In genomic region chr7:67673861-67674260, GRCh38 we compare ENCODE assay signal across 18 cellular contexts.
DNase-seq lines count a peak whose midpoint lies in the region; ATAC-seq, FAIRE-seq and TF ChIP-seq lines count a peak whose summit lies in the region.
"Had no signal": no experiment of that assay in that cellular context is flagged by ENCODE, and none has a peak within 500 bp of the region (broad histone marks: within the 10 kb centered on the region; RNA-seq: fewer than 3 reads in every experiment).

No MANE protein-coding gene starts in this region.

- no peak overlapping the region for H3K4me2 ChIP-seq in HepG2 (ENCODE audit: low read depth, low read length)
- H3K4me2 ChIP-seq in K562 (ENCODE audit: insufficient read depth, low read length): no peak overlapping the region
- H3K4me2 ChIP-seq: BLaER1 had no signal

- ATAC-seq in HepG2 (no peak), right lobe of liver (no peak), K562 (no peak), GM18861 (IDR thresholded peaks at IDR 0.05; ENCODE audit: unreplicated experiment) (no peak)

- intact Hi-C loops in HepG2 (cut with micrococcal nuclease; ENCODE audit: unreplicated experiment): no loop called here
- intact Hi-C loops in right lobe of liver (cut with DNase I): no loop called here
- intact Hi-C loops in K562 (cut with micrococcal nuclease): no loop called here

- H3K79me2 ChIP-seq in HepG2 (ENCODE audit: insufficient read depth, low read length) (no peaks in the 10 kb centered on the region), K562 (ENCODE audit: control insufficient read depth, insufficient read depth, low read length) (no peaks in the 10 kb centered on the region)

- TF ChIP-seq RAD21 in HepG2 (CRISPR knock-in tag; IDR thresholded peaks at IDR 0.05) (no peak), K562 (CRISPR knock-in tag; conservative IDR thresholded peaks at IDR 0.05 in 1 of 2, IDR thresholded peaks at IDR 0.05 in 1 of 2) (no peak)

- DNase-seq in HepG2 (ENCODE audit: low spot score) (no peak), right lobe of liver (no peak), K562 (ENCODE audit: extremely low read depth in 1 of 4, low spot score in 3 of 4) (no peak)
- no peak for DNase-seq in activated CD4-positive, alpha-beta T cell treated with anti-CD3 and anti-CD28 coated beads for 1 hour
- DNase-seq: ACHN; BE2C; C1 segment of cervical spinal cord; CD4-positive, alpha-beta memory T cell; CD4-positive, CD25-positive, alpha-beta regulatory T cell; CD8-positive, alpha-beta memory T cell; COR-L47; DMS79 treated with DMSO at 0.1 percent for 48 hours; GF-D8 had no signal

- TF ChIP-seq EP300 in HepG2 (IDR thresholded peaks at IDR 0.05; ENCODE audit: low read depth in 2 of 2, low read length in 2 of 2): no peak
- TF ChIP-seq EP300 in HepG2 (CRISPR knock-in tag; IDR thresholded peaks at IDR 0.05; ENCODE audit: borderline replicate concordance): no peak
- no peak for TF ChIP-seq EP300 in K562 (IDR thresholded peaks at IDR 0.05; ENCODE audit: low read length)

- no peak for TF ChIP-seq CTCF in HepG2 (CRISPR knock-in tag; IDR thresholded peaks at IDR 0.05)
- TF ChIP-seq CTCF in right lobe of liver (IDR thresholded peaks at IDR 0.05): no peak
- TF ChIP-seq CTCF in K562 (IDR thresholded peaks at IDR 0.05 in 2 of 3, conservative IDR thresholded peaks at IDR 0.05 in 1 of 3; ENCODE audit: insufficient read depth in 2 of 3, low read depth in 1 of 3, low read length in 3 of 3): no peak

- BruUV-seq in HepG2 (replicated peaks; lab: Mats Ljungman, UMichigan) (no TSS peak), K562 (replicated peaks; lab: Mats Ljungman, UMichigan) (no TSS peak)

- H3K4me1 ChIP-seq in HepG2 (ENCODE audit: insufficient read depth, low read length) (no peaks in the 10 kb centered on the region), right lobe of liver (no peaks in the 10 kb centered on the region), K562 (replicated peaks in 1 of 2; ENCODE audit: control insufficient read depth in 2 of 2, insufficient read depth in 2 of 2, low read length in 2 of 2) (no peaks in the 10 kb centered on the region)
- H3K4me1 ChIP-seq: BE2C, BLaER1 had no signal

- in situ Hi-C loops in HepG2 (cut with HindIII; ENCODE audit: extremely low pct_ligation_motif_present, low pct_unique_long_range_greater_than_20kb): no loop called here
- in situ Hi-C loops in K562 (cut with MboI): no loop called here

- TF ChIP-seq POLR2A in HepG2 (IDR thresholded peaks at IDR 0.05; ENCODE audit: insufficient read depth in 1 of 2, low read depth in 2 of 2, low read length in 2 of 2) (no peak), right lobe of liver (IDR thresholded peaks at IDR 0.05) (no peak), K562 (conservative IDR thresholded peaks at IDR 0.05) (no peak)

- FAIRE-seq in HepG2 (lab: Jason Lieb, UNC) (no peak), K562 (lab: Jason Lieb, UNC) (no peak)
- FAIRE-seq: G401.6, GM12891 had no signal

- H3K9me3 ChIP-seq in HepG2 (ENCODE audit: low read length) (peaks cover 25% of the 10 kb centered on the region), right lobe of liver (no peaks in the 10 kb centered on the region), K562 (replicated peaks; ENCODE audit: control insufficient read depth, insufficient read depth, low read depth, low read length) (no peaks in the 10 kb centered on the region)
- H3K9me3 ChIP-seq: BE2C had no signal

- H3K9ac ChIP-seq in HepG2 (ENCODE audit: insufficient read depth, low read depth, low read length): no peak overlapping the region
- no peak overlapping the region for H3K9ac ChIP-seq in K562 (ENCODE audit: insufficient read depth in 1 of 2, low read depth in 2 of 2, low read length in 2 of 2)
- H3K9ac ChIP-seq: BLaER1 had no signal

- H3K36me3 ChIP-seq in HepG2 (replicated peaks in 1 of 2; ENCODE audit: control insufficient read depth in 1 of 2, insufficient read depth in 2 of 2, low read length in 2 of 2) (no peaks in the 10 kb centered on the region), right lobe of liver (no peaks in the 10 kb centered on the region), K562 (ENCODE audit: control insufficient read depth, insufficient read depth, low read length) (no peaks in the 10 kb centered on the region)
- H3K36me3 ChIP-seq: BE2C, BLaER1 had no signal

- WGBS in HepG2 (ENCODE audit: low lambda C conversion rate): 16% methylated on average over 3 of the region's 3 CpGs
- 64% methylated on average over 3 of the region's 3 CpGs for WGBS in right lobe of liver (ENCODE audit: insufficient coverage, low coverage, low lambda C conversion rate, missing lambda C conversion rate)
- 0% methylated on average over 3 of the region's 3 CpGs for WGBS in K562 (ENCODE audit: insufficient coverage, low coverage, missing lambda C conversion rate)

- H3K27ac ChIP-seq in HepG2 (ENCODE audit: extremely low read length, insufficient read depth, low read length): no peak overlapping the region
- H3K27ac ChIP-seq in right lobe of liver: no peak overlapping the region
- no peak overlapping the region for H3K27ac ChIP-seq in K562 (ENCODE audit: extremely low read depth, low read depth, low read length)
- H3K27ac ChIP-seq: 22Rv1, BLaER1 had no signal

- POLR2A ChIA-PET in HepG2 (lab: Yijun Ruan, JAX): no interaction called here
- POLR2A ChIA-PET in K562 (lab: Yijun Ruan, JAX): interaction anchor here (0.5 to 1.2 kb wide), 3 partner anchors 36 to 354 kb away, joined by 3 to 4 read pairs (median 4); no protein-coding TSS in a partner anchor

- H3K27me3 ChIP-seq in HepG2 (ENCODE audit: control insufficient read depth in 1 of 2, insufficient read depth in 2 of 2, low read length in 2 of 2) (no peaks in the 10 kb centered on the region), right lobe of liver (no peaks in the 10 kb centered on the region), K562 (ENCODE audit: control insufficient read depth in 2 of 2, insufficient read depth in 2 of 2, low read length in 2 of 2) (no peaks in the 10 kb centered on the region)
- H3K27me3 ChIP-seq: BE2C, BLaER1 had no signal

- H3K9me1 ChIP-seq in K562 (ENCODE audit: control insufficient read depth, insufficient read depth, low read length): no peaks in the 10 kb centered on the region

- H3K4me3 ChIP-seq in HepG2 (replicated peaks in 1 of 3; ENCODE audit: insufficient read depth in 1 of 3, low read depth in 2 of 3, low read length in 3 of 3) (no peak overlapping the region), right lobe of liver (no peak overlapping the region), K562 (no peak overlapping the region)
- H3K4me3 ChIP-seq: BLaER1 had no signal

- H4K20me1 ChIP-seq in HepG2 (ENCODE audit: insufficient read depth, low read length) (no peaks in the 10 kb centered on the region), K562 (replicated peaks; ENCODE audit: control insufficient read depth, insufficient read depth, low read length) (no peaks in the 10 kb centered on the region; the same call in 1 of the 2 replicates)
- H4K20me1 ChIP-seq: BLaER1 had no signal

- H2AFZ ChIP-seq in HepG2 (ENCODE audit: low read length): no peak overlapping the region
- H2AFZ ChIP-seq in K562 (ENCODE audit: low read depth, low read length): no peak overlapping the region

- CTCF ChIA-PET in HepG2 (lab: Yijun Ruan, JAX; ENCODE audit: low intra/inter-chr PET ratio, low total read pairs) (no interaction called here), K562 (lab: Yijun Ruan, JAX; ENCODE audit: low intra/inter-chr PET ratio) (no interaction called here)

TF ChIP-seq in HepG2, 621 proteins besides CTCF, POLR2A, EP300 and RAD21 (continues in another document):
- no peak for TF ChIP-seq ZNF280D (CRISPR knock-in tag; IDR thresholded peaks at IDR 0.05)

TF ChIP-seq in K562, 482 proteins besides CTCF, POLR2A, EP300 and RAD21 (continues in another document):
- TF ChIP-seq ZNF41 (CRISPR knock-in tag; conservative IDR thresholded peaks at IDR 0.05) (no peak), NFATC3 (IDR thresholded peaks at IDR 0.05) (no peak), CBX1 (IDR thresholded peaks at IDR 0.05; ENCODE audit: low read depth) (no peak), IRF1 (CRISPR knock-in tag; IDR thresholded peaks at IDR 0.05; ENCODE audit: borderline replicate concordance) (no peak), ZNF274 (IDR thresholded peaks at IDR 0.05; ENCODE audit: borderline replicate concordance, low read depth, low read length) (no peak), ATF6 (CRISPR knock-in tag; IDR thresholded peaks at IDR 0.05) (no peak)

Comparison
In these comparisons a context has a peak if more than half of its experiments do, and no peak if none do; other contexts are left out.
1. Of the 241 proteins assayed by ChIP-seq in both HepG2 and K562: peak only in HepG2: MAFK; only in K562: MAFG; in both: MAFF; in neither: 238.